In genomic region chr12:96274331-96274730, GRCh38 we compare ENCODE assay signal across 11 cellular contexts.
DNase-seq lines count a peak whose midpoint lies in the region; ATAC-seq lines count a peak whose summit lies in the region.
"Had no signal": no experiment of that assay in that cellular context is flagged by ENCODE, and none has a peak within 500 bp of the region (broad histone marks: within the 10 kb centered on the region; RNA-seq: fewer than 3 reads in every experiment).

No MANE protein-coding gene starts in this region.

- peaks cover 6 to 27% (median 18%) of the 10 kb centered on the region in 4 donors for H3K4me1 Mint-ChIP-seq in naive thymus-derived CD8-positive, alpha-beta T cell

- H3K36me3 Mint-ChIP-seq in naive thymus-derived CD8-positive, alpha-beta T cell = peaks cover 10 to 67% (median 17%) of the 10 kb centered on the region in 3 donors

- ATAC-seq in HG02852 (IDR thresholded peaks at IDR 0.05; ENCODE audit: unreplicated experiment) (peak; percentile 65), left ventricle myocardium superior (no peak), GM21786 (IDR thresholded peaks at IDR 0.05; ENCODE audit: unreplicated experiment) (no peak)
- ATAC-seq in naive thymus-derived CD8-positive, alpha-beta T cell = no peak

- H3K27ac Mint-ChIP-seq in naive thymus-derived CD8-positive, alpha-beta T cell = peak overlapping the region in 7 of 10 donors; percentile 5 to 54 (median 39)

- intact Hi-C loops in left ventricle myocardium superior (cut with micrococcal nuclease) = no loop called here

- H3K9me3 Mint-ChIP-seq in naive thymus-derived CD8-positive, alpha-beta T cell = no peaks in the 10 kb centered on the region

- DNase-seq in GM03348 (ENCODE audit: low spot score) (peak; percentile 52), amniotic epithelial cell (ENCODE audit: low read depth) (peak; percentile 68), NCI-H1092 (lab: John Stamatoyannopoulos, UW) (no peak), globus pallidus (ENCODE audit: low spot score) (no peak), left ventricle myocardium superior (no peak)
- no peak for DNase-seq in naive thymus-derived CD8-positive, alpha-beta T cell
- DNase-seq: activated gamma-delta T cell; effector CD4-positive, alpha-beta T cell; NCI-H1694 treated with DMSO at 0.1 percent for 48 hours had no signal

- no peaks in the 10 kb centered on the region for H3K27me3 Mint-ChIP-seq in naive thymus-derived CD8-positive, alpha-beta T cell

- POLR2A ChIA-PET in naive thymus-derived CD8-positive, alpha-beta T cell (lab: Charles Lee) = no interaction called here

- no peak overlapping the region for H3K4me3 Mint-ChIP-seq in naive thymus-derived CD8-positive, alpha-beta T cell

Comparison
In these comparisons a context has a peak if more than half of its experiments do, and no peak if none do; other contexts are left out.
1. DNase-seq: peak in GM03348 (single experiment) and amniotic epithelial cell (single experiment); none in naive thymus-derived CD8-positive, alpha-beta T cell (0 of 10), NCI-H1092 (single experiment), globus pallidus (single experiment) and left ventricle myocardium superior (single experiment).